In the genomic region with DNA sequence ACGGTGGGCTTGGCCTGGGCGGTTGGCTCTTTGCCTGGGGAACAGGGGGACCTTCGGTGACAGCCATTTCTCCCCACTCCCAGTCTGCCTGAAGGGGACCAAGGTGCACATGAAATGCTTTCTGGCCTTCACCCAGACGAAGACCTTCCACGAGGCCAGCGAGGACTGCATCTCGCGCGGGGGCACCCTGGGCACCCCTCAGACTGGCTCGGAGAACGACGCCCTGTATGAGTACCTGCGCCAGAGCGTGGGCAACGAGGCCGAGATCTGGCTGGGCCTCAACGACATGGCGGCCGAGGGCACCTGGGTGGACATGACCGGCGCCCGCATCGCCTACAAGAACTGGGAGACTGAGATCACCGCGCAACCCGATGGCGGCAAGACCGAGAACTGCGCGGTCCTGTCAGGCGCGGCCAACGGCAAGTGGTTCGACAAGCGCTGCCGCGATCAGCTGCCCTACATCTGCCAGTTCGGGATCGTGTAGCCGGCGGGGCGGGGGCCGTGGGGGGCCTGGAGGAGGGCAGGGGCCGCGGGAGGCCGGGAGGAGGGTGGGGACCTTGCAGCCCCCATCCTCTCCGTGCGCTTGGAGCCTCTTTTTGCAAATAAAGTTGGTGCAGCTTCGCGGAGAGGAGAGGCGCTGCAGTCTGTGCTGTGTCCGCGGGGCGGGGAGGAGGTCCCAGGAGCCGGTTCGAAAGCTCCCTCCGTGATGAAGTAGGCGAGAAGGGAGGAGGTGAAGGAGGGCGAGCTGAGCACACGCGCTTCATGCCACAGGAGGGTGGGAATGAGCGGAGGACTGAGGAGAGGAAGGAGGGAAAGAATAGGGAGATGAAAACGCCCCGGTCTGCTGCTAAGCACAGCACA, we compare ENCODE assay signal across 8 cellular contexts. TPM values are rescaled to one million over a fixed set of nuclear protein-coding genes. Genes with fewer than 3 reads are reported as not detected.
DNase-seq lines count a peak whose midpoint lies in the region; ATAC-seq, FAIRE-seq and TF ChIP-seq lines count a peak whose summit lies in the region.

No MANE protein-coding gene starts in this region.

- no peaks in the 10 kb centered on the region for H3K36me3 Mint-ChIP-seq in activated T-helper 2 cell treated with anti-CD3 and anti-CD28 coated beads, Interferon-gamma antibody, Interleukin-2, Interleukin-4, amounts not matched to agents 10 μg/mL and 5 μg/mL and 100 μg/mL, durations not matched to agents 14 hours and 24 hours and 36 hours (ENCODE audit: low read depth)

- no peak overlapping the region for H3K27ac Mint-ChIP-seq in activated T-helper 2 cell treated with anti-CD3 and anti-CD28 coated beads, Interferon-gamma antibody, Interleukin-2, Interleukin-4, amounts not matched to agents 10 μg/mL and 5 μg/mL and 100 μg/mL, durations not matched to agents 14 hours and 24 hours and 36 hours

- intact Hi-C loops in activated T-helper 2 cell treated with anti-CD3 and anti-CD28 coated beads, Interferon-gamma antibody, Interleukin-2, Interleukin-4, amounts not matched to agents 10 μg/mL and 5 μg/mL and 100 μg/mL, durations not matched to agents 14 hours and 24 hours and 36 hours (cut with micrococcal nuclease) = loop anchor here (10.0 kb wide), 1 partner anchor 501 kb away; no protein-coding TSS in a partner anchor

- FAIRE-seq in GM19239 (lab: Jason Lieb, UNC) = no peak

- H3K27ac ChIP-seq in cardiac muscle cell (no peak overlapping the region), rectal smooth muscle tissue (ENCODE audit: low read depth, low read length) (peak overlapping the region; percentile 44)

- no peaks in the 10 kb centered on the region for H3K9me3 ChIP-seq in cardiac muscle cell (ENCODE audit: low read depth)

- peaks cover 35% of the 10 kb centered on the region for H3K4me1 Mint-ChIP-seq in activated T-helper 2 cell treated with anti-CD3 and anti-CD28 coated beads, Interferon-gamma antibody, Interleukin-2, Interleukin-4, amounts not matched to agents 10 μg/mL and 5 μg/mL and 100 μg/mL, durations not matched to agents 14 hours and 24 hours and 36 hours (ENCODE audit: low read depth)

- DNase-seq in H7 (peak; percentile 83), cardiac muscle cell (ENCODE audit: low read depth in 1 of 2, low spot score in 1 of 2) (peak; percentile 30 to 46), GM19239 (ENCODE audit: insufficient read length, low spot score) (no peak), kidney glomerular epithelial cell (lab: John Stamatoyannopoulos, UW) (no peak), NCI-H446 (lab: John Stamatoyannopoulos, UW) (no peak)
- DNase-seq in activated T-helper 2 cell treated with anti-CD3 and anti-CD28 coated beads, Interferon-gamma antibody, Interleukin-2, Interleukin-4, amounts not matched to agents 10 μg/mL and 5 μg/mL and 100 μg/mL, durations not matched to agents 14 hours and 24 hours and 36 hours (ENCODE audit: low spot score) = no peak

- H3K4me1 ChIP-seq in cardiac muscle cell (ENCODE audit: low read depth) = peaks cover 11% of the 10 kb centered on the region
- peaks cover 4% of the 10 kb centered on the region for H3K4me1 ChIP-seq in rectal smooth muscle tissue (ENCODE audit: control insufficient read depth, insufficient read depth, low read length)

- ATAC-seq in GM21576 (IDR thresholded peaks at IDR 0.05; ENCODE audit: unreplicated experiment) = no peak

- H3K4me3 ChIP-seq in H7 (ENCODE audit: insufficient read depth, low read depth, low read length) (peak overlapping the region; percentile 8; the same call in 1 of the 2 replicates), cardiac muscle cell (peak overlapping the region; percentile 20), rectal smooth muscle tissue (ENCODE audit: low read length) (peak overlapping the region; percentile 61)

- H3K36me3 ChIP-seq in H7 (replicated peaks; ENCODE audit: control insufficient read depth, insufficient read depth, low read length) (no peaks in the 10 kb centered on the region), cardiac muscle cell (no peaks in the 10 kb centered on the region), rectal smooth muscle tissue (ENCODE audit: control insufficient read depth, insufficient read depth, low read length) (no peaks in the 10 kb centered on the region)

- H3K9me3 Mint-ChIP-seq in activated T-helper 2 cell treated with anti-CD3 and anti-CD28 coated beads, Interferon-gamma antibody, Interleukin-2, Interleukin-4, amounts not matched to agents 10 μg/mL and 5 μg/mL and 100 μg/mL, durations not matched to agents 14 hours and 24 hours and 36 hours = no peaks in the 10 kb centered on the region

- H3K9ac ChIP-seq in rectal smooth muscle tissue (ENCODE audit: low read length) = no peak overlapping the region

- H3K27me3 ChIP-seq in H7 (ENCODE audit: control insufficient read depth, insufficient read depth, low read length) = peaks cover 14% of the 10 kb centered on the region; the same call in 1 of the 2 replicates
- peaks cover 44% of the 10 kb centered on the region for H3K27me3 ChIP-seq in cardiac muscle cell
- no peaks in the 10 kb centered on the region for H3K27me3 ChIP-seq in rectal smooth muscle tissue (ENCODE audit: control insufficient read depth, insufficient read depth, low read length)

- peaks cover 8% of the 10 kb centered on the region for H3K27me3 Mint-ChIP-seq in activated T-helper 2 cell treated with anti-CD3 and anti-CD28 coated beads, Interferon-gamma antibody, Interleukin-2, Interleukin-4, amounts not matched to agents 10 μg/mL and 5 μg/mL and 100 μg/mL, durations not matched to agents 14 hours and 24 hours and 36 hours (ENCODE audit: low read depth)

- no peak for TF ChIP-seq CTCF in cardiac muscle cell (IDR thresholded peaks at IDR 0.05; ENCODE audit: low read depth, low read length)

- peak overlapping the region; percentile 71 for H3K4me3 Mint-ChIP-seq in activated T-helper 2 cell treated with anti-CD3 and anti-CD28 coated beads, Interferon-gamma antibody, Interleukin-2, Interleukin-4, amounts not matched to agents 10 μg/mL and 5 μg/mL and 100 μg/mL, durations not matched to agents 14 hours and 24 hours and 36 hours (ENCODE audit: low read depth)

RNA-seq across cellular contexts. Expression of gene CLEC3B, which starts 9.6 kb away (rescaled TPM):
- not detected in 2 replicates for total RNA-seq in H7 (2014; rRNA removed; shearing (Covaris generic))
- 0.21 TPM in 1 of 2 replicates, not detected in the other for total RNA-seq in activated T-helper 2 cell treated with anti-CD3 and anti-CD28 coated beads, Interferon-gamma antibody, Interleukin-2, Interleukin-4, amounts not matched to agents 10 μg/mL and 5 μg/mL and 100 μg/mL, durations not matched to agents 14 hours and 24 hours and 36 hours
- total RNA-seq in cardiac muscle cell = 1.3 TPM in 1 of 2 replicates, not detected in the other
- polyA plus RNA-seq in cardiac muscle cell = 0.21 and 1.6 TPM in 2 replicates

RNA-seq across cellular contexts. Expression of gene EXOSC7, which starts 59.6 kb away (rescaled TPM):
- total RNA-seq in H7 (2014; rRNA removed; shearing (Covaris generic)) = 83.4 and 96.3 TPM in 2 replicates
- 83.0 and 86.5 TPM in 2 replicates for total RNA-seq in activated T-helper 2 cell treated with anti-CD3 and anti-CD28 coated beads, Interferon-gamma antibody, Interleukin-2, Interleukin-4, amounts not matched to agents 10 μg/mL and 5 μg/mL and 100 μg/mL, durations not matched to agents 14 hours and 24 hours and 36 hours
- total RNA-seq in cardiac muscle cell = 47.7 and 61.1 TPM in 2 replicates
- 66.9 and 70.4 TPM in 2 replicates for polyA plus RNA-seq in cardiac muscle cell

RNA-seq across cellular contexts. Expression of gene ZDHHC3, which starts 59.7 kb away (rescaled TPM):
- 55.6 and 58.2 TPM in 2 replicates for total RNA-seq in H7 (2014; rRNA removed; shearing (Covaris generic))
- total RNA-seq in activated T-helper 2 cell treated with anti-CD3 and anti-CD28 coated beads, Interferon-gamma antibody, Interleukin-2, Interleukin-4, amounts not matched to agents 10 μg/mL and 5 μg/mL and 100 μg/mL, durations not matched to agents 14 hours and 24 hours and 36 hours = 38.0 and 40.3 TPM in 2 replicates
- total RNA-seq in cardiac muscle cell = 50.2 and 60.3 TPM in 2 replicates
- 43.8 and 47.8 TPM in 2 replicates for polyA plus RNA-seq in cardiac muscle cell

Comparison
In these comparisons a context has a peak if more than half of its experiments do, and no peak if none do; other contexts are left out.
1. DNase-seq: peak in H7 (single experiment) and cardiac muscle cell (2 of 2); none in activated T-helper 2 cell treated with anti-CD3 and anti-CD28 coated beads, Interferon-gamma antibody, Interleukin-2, Interleukin-4, amounts not matched to agents 10 μg/mL and 5 μg/mL and 100 μg/mL, durations not matched to agents 14 hours and 24 hours and 36 hours (single experiment), GM19239 (single experiment), kidney glomerular epithelial cell (single experiment) and NCI-H446 (0 of 2).
2. H3K4me3 ChIP-seq: peak in every context shown above with its lines; median percentile 61 in rectal smooth muscle tissue; 20 in cardiac muscle cell; 8 in H7.